ENCODE assay signal across 9 cellular contexts in genomic region chr3:170634663-170635096, GRCh38. TPM values are rescaled to one million over a fixed set of nuclear protein-coding genes. Genes with fewer than 3 reads are reported as not detected.
DNase-seq lines count a peak whose midpoint lies in the region; ATAC-seq and TF ChIP-seq lines count a peak whose summit lies in the region.
"Had no signal": no experiment of that assay in that cellular context is flagged by ENCODE, and none has a peak within 500 bp of the region (broad histone marks: within the 10 kb centered on the region; RNA-seq: fewer than 3 reads in every experiment).

No MANE protein-coding gene starts in this region.

- intact Hi-C loops in gastrocnemius medialis (cut with DNase I; ENCODE audit: low total_unique reads) (no loop called here), PC-9 (cut with micrococcal nuclease; ENCODE audit: unreplicated experiment) (no loop called here)

- H3K36me3 ChIP-seq in GM06990 (ENCODE audit: control insufficient read depth, insufficient read depth, low read length) (no peaks in the 10 kb centered on the region), gastrocnemius medialis (no peaks in the 10 kb centered on the region), PC-9 (ENCODE audit: low read depth) (no peaks in the 10 kb centered on the region)

- TF ChIP-seq CTCF in GM06990 (IDR thresholded peaks at IDR 0.05; ENCODE audit: insufficient read depth, low read length, poor library complexity, severe bottlenecking) = no peak
- no peak for TF ChIP-seq CTCF in gastrocnemius medialis (IDR thresholded peaks at IDR 0.05 in 4 of 5, conservative IDR thresholded peaks at IDR 0.05 in 1 of 5)
- no peak for TF ChIP-seq CTCF in PC-9 (conservative IDR thresholded peaks at IDR 0.05)

- no peak overlapping the region for H2AFZ ChIP-seq in PC-9

- in situ Hi-C loops in gastrocnemius medialis (cut with MboI; ENCODE audit: low sequenced_read_pairs in 4 of 4) = no loop called here

- H3K4me2 ChIP-seq in PC-9 = no peak overlapping the region

- CTCF ChIA-PET in PC-9 (lab: Charles Lee) = no interaction called here

- ATAC-seq in HG02763 (IDR thresholded peaks at IDR 0.05; ENCODE audit: unreplicated experiment) = peak; percentile 64
- peak; percentile 47 for ATAC-seq in HG03558 (IDR thresholded peaks at IDR 0.05; ENCODE audit: extremely low read depth, unreplicated experiment)
- ATAC-seq in gastrocnemius medialis = no peak

- H3K9me3 ChIP-seq in gastrocnemius medialis (no peaks in the 10 kb centered on the region), PC-9 (ENCODE audit: insufficient read depth, low read depth) (no peaks in the 10 kb centered on the region)

- H3K27ac ChIP-seq in gastrocnemius medialis (no peak overlapping the region), PC-9 (no peak overlapping the region)

- BruUV-seq in PC-9 (replicated peaks; lab: Mats Ljungman, UMichigan) = no TSS peak

- POLR2A ChIA-PET in PC-9 (lab: Charles Lee; ENCODE audit: unreplicated experiment) = no interaction called here

- H3F3A ChIP-seq in PC-9 (ENCODE audit: insufficient read depth, low read depth) = no peaks in the 10 kb centered on the region

- H3K4me3 ChIP-seq in GM06990 (replicated peaks; ENCODE audit: low read depth, low read length) (no peak overlapping the region), gastrocnemius medialis (no peak overlapping the region), PC-9 (no peak overlapping the region)

- no peaks in the 10 kb centered on the region; the same call in 1 of the 2 replicates for H3K9me2 ChIP-seq in PC-9 (ENCODE audit: insufficient read depth)

- H3K79me2 ChIP-seq in PC-9 (ENCODE audit: low read depth) = no peaks in the 10 kb centered on the region

- no peaks in the 10 kb centered on the region; the same call in 1 of the 2 replicates for H3K27me3 ChIP-seq in GM06990 (replicated peaks; ENCODE audit: control insufficient read depth, insufficient read depth, low read length)
- no peaks in the 10 kb centered on the region for H3K27me3 ChIP-seq in gastrocnemius medialis
- H3K27me3 ChIP-seq in PC-9 (ENCODE audit: insufficient read depth, low read depth) = no peaks in the 10 kb centered on the region

- DNase-seq in GM06990 (ENCODE audit: extremely low read depth, insufficient read length) (peak; percentile 76), GM19240 (ENCODE audit: insufficient read length, low spot score) (peak; percentile 33), NCI-H1092 treated with DMSO at 0.1 percent for 48 hours (lab: John Stamatoyannopoulos, UW) (no peak), T1000 (lab: John Stamatoyannopoulos, UW) (no peak), gastrocnemius medialis (no peak), PC-9 (no peak)
- DNase-seq: Karpas-422 had no signal

- TF ChIP-seq POLR2A in gastrocnemius medialis (IDR thresholded peaks at IDR 0.05) = no peak

- no peaks in the 10 kb centered on the region for H4K20me1 ChIP-seq in PC-9 (ENCODE audit: insufficient read depth)

- H3K4me1 ChIP-seq in gastrocnemius medialis (no peaks in the 10 kb centered on the region), PC-9 (replicated peaks; ENCODE audit: insufficient read depth) (no peaks in the 10 kb centered on the region)

RNA-seq across cellular contexts. Expression of gene SLC7A14, which starts 48.8 kb away (rescaled TPM):
- total RNA-seq in gastrocnemius medialis = under 1 TPM in 1 of 4 donors, not detected in 3; 0.02 TPM
- not detected in 2 replicates for total RNA-seq in PC-9 (2021)

Comparison
In these comparisons a context has a peak if more than half of its experiments do, and no peak if none do; other contexts are left out.
1. DNase-seq: peak in GM06990 (single experiment) and GM19240 (single experiment); none in NCI-H1092 treated with DMSO at 0.1 percent for 48 hours (single experiment), T1000 (single experiment), gastrocnemius medialis (0 of 2) and PC-9 (0 of 2).
2. ATAC-seq: peak in HG02763 (single experiment) and HG03558 (single experiment); none in gastrocnemius medialis (0 of 2).